8 cellular contexts compared by ENCODE assay signal in the genomic region with DNA sequence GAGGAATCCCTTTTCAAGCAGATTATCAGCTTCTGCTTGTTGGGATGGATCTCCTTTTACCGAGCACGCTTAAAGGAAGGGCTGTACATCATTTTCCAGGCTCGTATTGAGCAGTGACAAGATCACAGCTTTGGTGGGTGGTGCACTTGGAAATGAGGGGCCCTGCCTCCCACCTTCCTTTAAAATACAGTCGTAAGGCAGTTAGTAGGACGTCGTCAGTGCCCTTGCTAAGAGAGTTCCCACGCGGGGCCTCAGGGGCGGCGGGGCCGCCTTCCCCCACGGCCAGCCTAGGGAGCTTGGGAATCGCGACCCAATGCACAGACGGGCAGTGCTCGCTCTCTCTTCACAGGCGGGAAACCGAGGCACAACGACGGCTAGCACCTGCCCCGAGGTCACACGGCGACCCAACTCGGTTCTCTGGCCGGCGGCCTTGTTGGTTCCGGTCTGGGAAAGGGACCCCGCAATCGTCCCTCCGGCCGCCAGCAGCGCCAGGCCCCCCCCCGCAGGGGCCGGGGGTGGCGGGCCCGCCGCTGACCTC. TPM values are rescaled to one million over a fixed set of nuclear protein-coding genes. Genes with fewer than 3 reads are reported as not detected.
DNase-seq lines count a peak whose midpoint lies in the region; ATAC-seq and TF ChIP-seq lines count a peak whose summit lies in the region.

No MANE protein-coding gene starts in this region.

- H3K4me3 Mint-ChIP-seq in neural progenitor cell: peak overlapping the region; percentile 86

- no peaks in the 10 kb centered on the region for H4K20me1 ChIP-seq in BLaER1 treated with 17β-estradiol and CSF1 and Interleukin-3, amounts not matched to agents 10 nM and 100 nM
- H4K20me1 ChIP-seq in Karpas-422 (ENCODE audit: insufficient read depth, low read depth, low read length): no peaks in the 10 kb centered on the region
- H4K20me1 ChIP-seq in neural progenitor cell (ENCODE audit: low read depth): no peaks in the 10 kb centered on the region

- peaks cover 28% of the 10 kb centered on the region for H3K27me3 Mint-ChIP-seq in neural progenitor cell (ENCODE audit: insufficient read depth, low read depth)

- H3K9me3 Mint-ChIP-seq in neural progenitor cell: peaks cover under 1% of the 10 kb centered on the region

- H3K4me1 ChIP-seq in BLaER1 treated with 17β-estradiol and CSF1 and Interleukin-3, amounts not matched to agents 10 nM and 100 nM: peaks cover 8 to 51% (median 30%) of the 10 kb centered on the region in 10 experiments; a peak in 18 of 20 replicates
- H3K4me1 ChIP-seq in Karpas-422 (ENCODE audit: low read length) (peaks cover 34% of the 10 kb centered on the region), neural progenitor cell (peaks cover 11% of the 10 kb centered on the region)

- H3K4me2 ChIP-seq in BLaER1 treated with 17β-estradiol and CSF1 and Interleukin-3, amounts not matched to agents 10 nM and 100 nM: peak overlapping the region; percentile 93 to 99 (median 95)
- H3K4me2 ChIP-seq in Karpas-422 (ENCODE audit: low read depth, low read length, poor library complexity, severe bottlenecking) (peak overlapping the region; percentile 95), neural progenitor cell (peak overlapping the region; percentile 92)

- DNase-seq in Karpas-422 (no peak), coronary artery (ENCODE audit: low spot score) (no peak), neural progenitor cell (ENCODE audit: low spot score) (no peak), substantia nigra (lab: John Stamatoyannopoulos, UW) (no peak), NCI-H1436 treated with DMSO at 0.1 percent for 48 hours (lab: John Stamatoyannopoulos, UW) (no peak)
- DNase-seq in stimulated activated CD4-positive, alpha-beta T cell treated with anti-CD3 and anti-CD28 coated beads, Interleukin-12 subunit alpha, Interleukin-12 subunit beta, amount 100 ng/mL, for 4 hours: no peak

- H3K27ac Mint-ChIP-seq in neural progenitor cell: no peak overlapping the region

- H3K4me3 ChIP-seq in BLaER1 treated with 17β-estradiol and CSF1 and Interleukin-3, amounts not matched to agents 10 nM and 100 nM: peak overlapping the region; percentile 60 to 79 (median 73)
- H3K4me3 ChIP-seq in Karpas-422 (ENCODE audit: low read length) (peak overlapping the region; percentile 75; the same call in 1 of the 2 replicates), coronary artery (peak overlapping the region; percentile 79), neural progenitor cell (peak overlapping the region; percentile 86)

- H3K79me2 ChIP-seq in Karpas-422 (ENCODE audit: low read length) (no peaks in the 10 kb centered on the region), neural progenitor cell (ENCODE audit: low read depth) (no peaks in the 10 kb centered on the region)

- peaks cover 37% of the 10 kb centered on the region for H3K4me1 Mint-ChIP-seq in neural progenitor cell

- H3K27ac ChIP-seq in BLaER1 treated with 17β-estradiol and CSF1 and Interleukin-3, amounts not matched to agents 10 nM and 100 nM: peak overlapping the region in 10 of 11 experiments; percentile 71 to 92 (median 88); a peak in 18 of 22 replicates
- H3K27ac ChIP-seq in Karpas-422 (ENCODE audit: low read length) (no peak overlapping the region), coronary artery (peak overlapping the region in 1 of 2 donors; percentile 66), neural progenitor cell (no peak overlapping the region), substantia nigra (ENCODE audit: low read depth, low read length, poor library complexity, severe bottlenecking) (no peak overlapping the region)

- H3K36me3 Mint-ChIP-seq in neural progenitor cell: no peaks in the 10 kb centered on the region

- peaks cover 37% of the 10 kb centered on the region for H3F3A ChIP-seq in neural progenitor cell (ENCODE audit: low read depth)

- no peaks in the 10 kb centered on the region for H3K36me3 ChIP-seq in BLaER1 treated with 17β-estradiol and CSF1 and Interleukin-3, amounts not matched to agents 10 nM and 100 nM
- H3K36me3 ChIP-seq in Karpas-422 (ENCODE audit: insufficient read depth, low read length): no peaks in the 10 kb centered on the region
- no peaks in the 10 kb centered on the region for H3K36me3 ChIP-seq in neural progenitor cell

- no peak for ATAC-seq in HG02678 (IDR thresholded peaks at IDR 0.05; ENCODE audit: unreplicated experiment)

- H3K9me3 ChIP-seq in BLaER1 treated with 17β-estradiol and CSF1 and Interleukin-3, amounts not matched to agents 10 nM and 100 nM (replicated peaks in 1 of 11): no peaks in the 10 kb centered on the region
- H3K9me3 ChIP-seq in Karpas-422 (ENCODE audit: low read length): no peaks in the 10 kb centered on the region
- H3K9me3 ChIP-seq in neural progenitor cell (ENCODE audit: low read depth): no peaks in the 10 kb centered on the region

- no peaks in the 10 kb centered on the region for H3K9me2 ChIP-seq in Karpas-422 (replicated peaks; ENCODE audit: insufficient read depth, low read length)

- H3K27me3 ChIP-seq in BLaER1 treated with 17β-estradiol and CSF1 and Interleukin-3, amounts not matched to agents 10 nM and 100 nM: peaks cover 0 to 7% (median 0%) of the 10 kb centered on the region in 11 experiments; a peak in 3 of 22 replicates
- H3K27me3 ChIP-seq in Karpas-422 (ENCODE audit: low read length) (no peaks in the 10 kb centered on the region), neural progenitor cell (peaks cover 16% of the 10 kb centered on the region)

- peak overlapping the region; percentile 79 to 90 (median 88) for H3K9ac ChIP-seq in BLaER1 treated with 17β-estradiol and CSF1 and Interleukin-3, amounts not matched to agents 10 nM and 100 nM
- H3K9ac ChIP-seq in Karpas-422 (ENCODE audit: low read length): peak overlapping the region; percentile 73
- H3K9ac ChIP-seq in neural progenitor cell: no peak overlapping the region

- TF ChIP-seq CTCF in coronary artery (IDR thresholded peaks at IDR 0.05) (no peak), neural progenitor cell (IDR thresholded peaks at IDR 0.05) (no peak)

- no peak overlapping the region for H2AFZ ChIP-seq in Karpas-422 (ENCODE audit: low read length)
- H2AFZ ChIP-seq in neural progenitor cell (replicated peaks): peak overlapping the region; percentile 92

RNA-seq across cellular contexts. Expression of a gene that starts 58.6 kb away (rescaled TPM):
- 236 and 436 TPM in 2 replicates for total RNA-seq in Karpas-422 (2014; rRNA removed; shearing (Covaris generic); ENCODE audit: low replicate concordance)
- 1,442 and 1,689 TPM in 2 replicates for total RNA-seq in neural progenitor cell (ENCODE audit: low replicate concordance)

Comparison
In these comparisons a context has a peak if more than half of its experiments do, and no peak if none do; other contexts are left out.
1. H3K27ac ChIP-seq: peak in BLaER1 treated with 17β-estradiol and CSF1 and Interleukin-3, amounts not matched to agents 10 nM and 100 nM (10 of 11); none in Karpas-422 (single experiment), neural progenitor cell (single experiment) and substantia nigra (single experiment).
2. Peak in every context shown above with its lines, with median percentiles within 50 percentile points of each other: H3K4me2 ChIP-seq and H3K4me3 ChIP-seq.